In genomic region chr9:41088450-41089059, GRCh38 we compare ENCODE assay signal across 9 cellular contexts. TPM values are rescaled to one million over a fixed set of nuclear protein-coding genes. Genes with fewer than 3 reads are reported as not detected.
DNase-seq lines count a peak whose midpoint lies in the region; ATAC-seq, FAIRE-seq and TF ChIP-seq lines count a peak whose summit lies in the region.
"Not testable (repeated sequence)": the region's sequence is repeated elsewhere in the genome, so short reads cannot be mapped to it uniquely, and the experiment has no call there.
"Had no signal": no experiment of that assay in that cellular context is flagged by ENCODE, and none has a peak within 500 bp of the region (broad histone marks: within the 10 kb centered on the region; RNA-seq: fewer than 3 reads in every experiment).

No MANE protein-coding gene starts in this region.

- H3K9me3 ChIP-seq in CD4-positive, alpha-beta T cell (ENCODE audit: control insufficient read depth, low read length); T-helper 17 cell (ENCODE audit: control insufficient read depth, low read length, poor library complexity, severe bottlenecking); colonic mucosa; HepG2 (ENCODE audit: low read length); smooth muscle cell (replicated peaks; ENCODE audit: low read depth): not testable (repeated sequence)

- ATAC-seq in CD4-positive, alpha-beta T cell (ENCODE audit: poor library complexity) = peak; percentile 86
- ATAC-seq in GM19043 (IDR thresholded peaks at IDR 0.05; ENCODE audit: low read depth, unreplicated experiment) (peak; percentile 77), HG03378 (IDR thresholded peaks at IDR 0.05; ENCODE audit: unreplicated experiment) (peak; percentile 70), T-helper 17 cell (peak; percentile 83), HepG2 (peak; percentile 90)

- not testable (repeated sequence) for H3K79me2 ChIP-seq in HepG2 (ENCODE audit: insufficient read depth, low read length); smooth muscle cell (ENCODE audit: low read depth)

- H2AFZ ChIP-seq in HepG2 (ENCODE audit: low read length); smooth muscle cell (ENCODE audit: low read depth): not testable (repeated sequence)

- not testable (repeated sequence) for H3K4me2 ChIP-seq in HepG2 (ENCODE audit: low read depth, low read length); smooth muscle cell

- H3K27ac Mint-ChIP-seq in CD4-positive, alpha-beta T cell; T-helper 17 cell: not testable (repeated sequence)

- POLR2A ChIA-PET in CD4-positive, alpha-beta T cell (lab: Charles Lee) = interaction anchor here (0.8 kb wide), 1 partner anchor 97 kb away, joined by 3 read pairs; no protein-coding TSS in a partner anchor
- POLR2A ChIA-PET in HepG2 (lab: Yijun Ruan, JAX) = not testable (repeated sequence)

- TF ChIP-seq EP300 in HepG2 (IDR thresholded peaks at IDR 0.05; ENCODE audit: low read depth in 2 of 2, low read length in 2 of 2); HepG2 (CRISPR knock-in tag; IDR thresholded peaks at IDR 0.05; ENCODE audit: borderline replicate concordance): not testable (repeated sequence)

- H3K9me3 Mint-ChIP-seq in CD4-positive, alpha-beta T cell = not testable (repeated sequence)

- CTCF ChIA-PET in CD4-positive, alpha-beta T cell (lab: Charles Lee); HepG2 (lab: Yijun Ruan, JAX; ENCODE audit: low intra/inter-chr PET ratio, low total read pairs): not testable (repeated sequence)

- not testable (repeated sequence) for H3K9ac ChIP-seq in colonic mucosa (ENCODE audit: low read depth in 2 of 2, low read length in 2 of 2); HepG2 (ENCODE audit: insufficient read depth, low read depth, low read length); smooth muscle cell (ENCODE audit: low read depth)

- H3K4me1 Mint-ChIP-seq in CD4-positive, alpha-beta T cell (ENCODE audit: low read depth); T-helper 17 cell: not testable (repeated sequence)

- not testable (repeated sequence) for H3K27me3 ChIP-seq in CD4-positive, alpha-beta T cell (ENCODE audit: control insufficient read depth, insufficient read depth, low read length); colonic mucosa; HepG2 (ENCODE audit: control insufficient read depth in 1 of 2, insufficient read depth in 2 of 2, low read length in 2 of 2)
- H3K27me3 ChIP-seq in smooth muscle cell (ENCODE audit: low read depth) = peaks cover 33% of the 10 kb centered on the region

- H3F3A ChIP-seq in smooth muscle cell (ENCODE audit: low read depth) = not testable (repeated sequence)

- not testable (repeated sequence) for H3K27ac ChIP-seq in CD4-positive, alpha-beta T cell (ENCODE audit: low read depth, low read length); colonic mucosa; HepG2 (ENCODE audit: extremely low read length, insufficient read depth, low read length); smooth muscle cell (ENCODE audit: low read depth)

- not testable (repeated sequence) for H4K20me1 ChIP-seq in HepG2 (ENCODE audit: insufficient read depth, low read length); smooth muscle cell (ENCODE audit: low read depth)

- BruUV-seq in HepG2 (replicated peaks; lab: Mats Ljungman, UMichigan) = not testable (repeated sequence)

- TF ChIP-seq CTCF in CD4-positive, alpha-beta T cell (IDR thresholded peaks at IDR 0.05) = peak; percentile 58
- TF ChIP-seq CTCF in HFF-Myc (IDR thresholded peaks at IDR 0.05; ENCODE audit: low read depth, low read length, missing control alignments) (peak; percentile 34), colonic mucosa (IDR thresholded peaks at IDR 0.05) (peak; percentile 29), HepG2 (CRISPR knock-in tag; IDR thresholded peaks at IDR 0.05) (peak; percentile 19), smooth muscle cell (IDR thresholded peaks at IDR 0.05; ENCODE audit: borderline replicate concordance, insufficient read depth, poor library complexity, severe bottlenecking) (peak; percentile 40)

- H3K36me3 ChIP-seq in colonic mucosa; HepG2 (replicated peaks in 1 of 2; ENCODE audit: control insufficient read depth in 1 of 2, insufficient read depth in 2 of 2, low read length in 2 of 2); smooth muscle cell (ENCODE audit: low read depth): not testable (repeated sequence)

- FAIRE-seq in HepG2 (lab: Jason Lieb, UNC) = not testable (repeated sequence)

- not testable (repeated sequence) for TF ChIP-seq POLR2A in HepG2 (IDR thresholded peaks at IDR 0.05; ENCODE audit: insufficient read depth in 1 of 2, low read depth in 2 of 2, low read length in 2 of 2)

- H3K4me1 ChIP-seq in colonic mucosa; HepG2 (ENCODE audit: insufficient read depth, low read length); smooth muscle cell (ENCODE audit: low read depth): not testable (repeated sequence)

- not testable (repeated sequence) for H3K36me3 Mint-ChIP-seq in CD4-positive, alpha-beta T cell (ENCODE audit: low read depth); T-helper 17 cell (ENCODE audit: low read depth)

- not testable (repeated sequence) for TF ChIP-seq RAD21 in HepG2 (CRISPR knock-in tag; IDR thresholded peaks at IDR 0.05)

- not testable (repeated sequence) for DNase-seq in CD4-positive, alpha-beta T cell; HFF-Myc (ENCODE audit: extremely low read depth, low read depth); T-helper 17 cell; colonic mucosa; HepG2 (ENCODE audit: low spot score); smooth muscle cell (lab: John Stamatoyannopoulos, UW; ENCODE audit: unreplicated experiment)

- intact Hi-C loops in CD4-positive, alpha-beta T cell (cut with DNase I, micrococcal nuclease); colonic mucosa (cut with DNase I); HepG2 (cut with micrococcal nuclease; ENCODE audit: unreplicated experiment): not testable (repeated sequence)

- H3K4me3 Mint-ChIP-seq in CD4-positive, alpha-beta T cell; T-helper 17 cell: not testable (repeated sequence)

- H3K27me3 Mint-ChIP-seq in CD4-positive, alpha-beta T cell = peaks cover 24% of the 10 kb centered on the region
- H3K27me3 Mint-ChIP-seq in T-helper 17 cell = peaks cover 23% of the 10 kb centered on the region

- WGBS in HepG2 (ENCODE audit: low lambda C conversion rate) = 1% methylated on average over 9 of the region's 11 CpGs
- 18% methylated on average over 9 of the region's 11 CpGs for WGBS in smooth muscle cell (ENCODE audit: low lambda C conversion rate)

- H3K4me3 ChIP-seq in HFF-Myc (replicated peaks; ENCODE audit: low read depth, low read length); colonic mucosa; HepG2 (replicated peaks in 1 of 3; ENCODE audit: insufficient read depth in 1 of 3, low read depth in 2 of 3, low read length in 3 of 3); smooth muscle cell: not testable (repeated sequence)

- in situ Hi-C loops in HepG2 (cut with HindIII; ENCODE audit: extremely low pct_ligation_motif_present, low pct_unique_long_range_greater_than_20kb) = not testable (repeated sequence)

TF ChIP-seq in HepG2, 621 proteins besides CTCF, POLR2A, EP300 and RAD21:
- peak; percentile 33 for TF ChIP-seq STAG1 (CRISPR knock-in tag; IDR thresholded peaks at IDR 0.05)

RNA-seq across cellular contexts. Expression of gene FOXD4L6, which starts 39.9 kb away (rescaled TPM):
- total RNA-seq in CD4-positive, alpha-beta T cell = not detected
- total RNA-seq in T-helper 17 cell (not detected), colonic mucosa (not detected), HepG2 (2016; rRNA removed; fragmentation: Illumina TruSeq; extraction: Trizol) (0.11 TPM in 1 of 2 replicates, not detected in the other), smooth muscle cell (0.09 and 0.18 TPM in 2 replicates)
- 0.20 TPM in 1 of 2 replicates, not detected in the other for total RNA-seq in HepG2 (2016; cell fraction: cytosol; rRNA removed; fragmentation: Illumina TruSeq; extraction: Trizol; ENCODE audit: low read depth)
- not detected in 2 replicates for total RNA-seq in HepG2 (2016; cell fraction: insoluble cytoplasmic fraction; rRNA removed; fragmentation: Illumina TruSeq; extraction: Trizol)
- total RNA-seq in HepG2 (2016; cell fraction: membrane; rRNA removed; fragmentation: Illumina TruSeq; extraction: Trizol) = not detected in 2 replicates
- 0.44 TPM in 1 of 2 replicates, not detected in the other for total RNA-seq in HepG2 (2016; cell fraction: nucleus; rRNA removed; fragmentation: Illumina TruSeq; extraction: Trizol)
- polyA plus RNA-seq in HepG2 (2011; rRNA removed) (0.13 TPM in 1 of 2 replicates, not detected in the other), smooth muscle cell (not detected in 2 replicates)
- polyA plus RNA-seq in HepG2 (2011; cell fraction: cytosol; rRNA removed) = 0.05 TPM in 1 of 2 replicates, not detected in the other
- polyA plus RNA-seq in HepG2 (2011; cell fraction: nucleus; rRNA removed) = 0.66 and 0.82 TPM in 2 replicates
- not detected in 2 replicates for polyA plus RNA-seq in HepG2 (2012)
- 0.15 TPM in 1 of 2 replicates, not detected in the other for polyA plus RNA-seq in HepG2 (2016; cell fraction: cytosol; fragmentation: Illumina TruSeq; extraction: Trizol; ENCODE audit: low read depth)
- polyA plus RNA-seq in HepG2 (2016; cell fraction: insoluble cytoplasmic fraction; fragmentation: Illumina TruSeq; extraction: Trizol; ENCODE audit: low read depth) = not detected in 2 replicates
- 0.13 TPM in 1 of 2 replicates, not detected in the other for polyA plus RNA-seq in HepG2 (2016; cell fraction: membrane; fragmentation: Illumina TruSeq; extraction: Trizol; ENCODE audit: low read depth)
- polyA plus RNA-seq in HepG2 (2016; cell fraction: nucleus; fragmentation: Illumina TruSeq; extraction: Trizol; ENCODE audit: insufficient read depth, low read depth) = 0.44 TPM in 1 of 2 replicates, not detected in the other
- polyA minus RNA-seq in HepG2 (2011; rRNA and poly(A)+ RNA removed; ENCODE audit: low replicate concordance) = 0.12 and 0.62 TPM in 2 replicates
- polyA minus RNA-seq in HepG2 (2011; cell fraction: cytosol; rRNA and poly(A)+ RNA removed) = not detected in 2 replicates
- polyA minus RNA-seq in HepG2 (2011; cell fraction: nucleus; rRNA and poly(A)+ RNA removed) = 1.0 and 1.6 TPM in 2 replicates
- total RNA-seq: CD8-positive, alpha-beta memory T cell had no signal
- polyA plus RNA-seq: CD8-positive, alpha-beta memory T cell had no signal
